ENCODE assay signal across 14 cellular contexts in the genomic region with DNA sequence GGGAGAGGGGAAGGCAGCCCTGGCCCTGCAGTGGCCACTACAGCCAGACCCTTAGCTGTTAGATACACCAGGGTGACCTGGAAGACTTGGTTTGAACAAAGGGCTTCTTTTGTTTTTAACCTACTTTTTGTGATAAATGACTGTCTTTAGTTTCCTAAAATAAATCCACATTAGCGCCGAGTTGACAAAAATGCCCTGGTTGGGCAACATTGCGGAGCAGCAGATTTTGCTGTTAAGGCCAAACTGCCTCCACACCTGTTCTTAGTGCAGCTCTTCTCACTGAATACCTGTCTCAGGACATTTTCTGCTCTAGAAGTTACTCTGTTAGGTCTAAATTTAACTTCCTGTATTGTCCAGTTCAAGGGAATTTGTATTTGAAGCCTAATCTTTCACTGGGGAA.
"Had no signal": no experiment of that assay in that cellular context is flagged by ENCODE, and none has a peak within 500 bp of the region (broad histone marks: within the 10 kb centered on the region; RNA-seq: fewer than 3 reads in every experiment).

No MANE protein-coding gene starts in this region.

- H3K27me3 Mint-ChIP-seq: stimulated activated memory B cell treated with anti-CD40 and anti-IgM and Interleukin-4, amounts not matched to agents 10 μg/mL and 1 μg/mL and 100 μg/mL, for 72 hours; stimulated activated naive CD8-positive, alpha-beta T cell treated with anti-CD3 and anti-CD28 coated beads, Interleukin-15, Interleukin-2, amounts not matched to agents 100 ng/mL and 50 ng/mL, for 24 hours; type B pancreatic cell had no signal

- H3K4me1 Mint-ChIP-seq: central memory CD8-positive, alpha-beta T cell; naive thymus-derived CD4-positive, alpha-beta T cell had no signal

- H3K4me1 ChIP-seq: sigmoid colon had no signal

- H3K27me3 ChIP-seq: heart right ventricle, sigmoid colon had no signal

- H3K9me3 ChIP-seq: heart right ventricle, sigmoid colon had no signal

- H3K36me3 ChIP-seq: heart right ventricle, sigmoid colon had no signal

- ATAC-seq: esophagus mucosa; naive thymus-derived CD4-positive, alpha-beta T cell; stimulated activated memory B cell treated with anti-CD40 and anti-IgM and Interleukin-4, amounts not matched to agents 10 μg/mL and 1 μg/mL and 100 μg/mL, for 72 hours had no signal

- H3K4me3 Mint-ChIP-seq: central memory CD8-positive, alpha-beta T cell; naive thymus-derived CD4-positive, alpha-beta T cell; nephron progenitor cell; stimulated activated memory B cell treated with anti-CD40 and anti-IgM and Interleukin-4, amounts not matched to agents 10 μg/mL and 1 μg/mL and 100 μg/mL, for 72 hours; stimulated activated naive CD8-positive, alpha-beta T cell treated with anti-CD3 and anti-CD28 coated beads, Interleukin-15, Interleukin-2, amounts not matched to agents 100 ng/mL and 50 ng/mL, for 24 hours; type B pancreatic cell had no signal

- H3K36me3 Mint-ChIP-seq: naive thymus-derived CD4-positive, alpha-beta T cell; stimulated activated memory B cell treated with anti-CD40 and anti-IgM and Interleukin-4, amounts not matched to agents 10 μg/mL and 1 μg/mL and 100 μg/mL, for 72 hours; type B pancreatic cell had no signal

- H3K27ac Mint-ChIP-seq: naive thymus-derived CD4-positive, alpha-beta T cell; nephron progenitor cell; stimulated activated memory B cell treated with anti-CD40 and anti-IgM and Interleukin-4, amounts not matched to agents 10 μg/mL and 1 μg/mL and 100 μg/mL, for 72 hours; stimulated activated naive CD8-positive, alpha-beta T cell treated with anti-CD3 and anti-CD28 coated beads, Interleukin-15, Interleukin-2, amounts not matched to agents 100 ng/mL and 50 ng/mL, for 24 hours; type B pancreatic cell had no signal

- H3K9me3 Mint-ChIP-seq: central memory CD8-positive, alpha-beta T cell; naive thymus-derived CD4-positive, alpha-beta T cell; nephron progenitor cell; stimulated activated memory B cell treated with anti-CD40 and anti-IgM and Interleukin-4, amounts not matched to agents 10 μg/mL and 1 μg/mL and 100 μg/mL, for 72 hours; stimulated activated naive CD8-positive, alpha-beta T cell treated with anti-CD3 and anti-CD28 coated beads, Interleukin-15, Interleukin-2, amounts not matched to agents 100 ng/mL and 50 ng/mL, for 24 hours; type B pancreatic cell had no signal

- H3K4me3 ChIP-seq: heart right ventricle, sigmoid colon had no signal

- DNase-seq: effector memory CD4-positive, alpha-beta T cell; heart right ventricle; islet precursor cell; mesendoderm; naive thymus-derived CD4-positive, alpha-beta T cell; nephron progenitor cell; sigmoid colon; small intestine; stimulated activated CD4-positive, alpha-beta T cell treated with anti-CD3 and anti-CD28 coated beads, Interleukin-4, amount 100 ng/mL, for 1 hour had no signal
